In genomic region chr20:57421258-57422220, GRCh38 we compare ENCODE assay signal across 23 cellular contexts. TPM values are rescaled to one million over a fixed set of nuclear protein-coding genes. Genes with fewer than 3 reads are reported as not detected.
DNase-seq lines count a peak whose midpoint lies in the region; ATAC-seq, FAIRE-seq and TF ChIP-seq lines count a peak whose summit lies in the region.
"Had no signal": no experiment of that assay in that cellular context is flagged by ENCODE, and none has a peak within 500 bp of the region (broad histone marks: within the 10 kb centered on the region; RNA-seq: fewer than 3 reads in every experiment).

No MANE protein-coding gene starts in this region.

- no peak overlapping the region for H3K23ac ChIP-seq in H1 (ENCODE audit: insufficient read length)

- no peaks in the 10 kb centered on the region for H3K9me3 Mint-ChIP-seq in stimulated activated memory B cell treated with anti-CD40 and anti-IgM and Interleukin-4, amounts not matched to agents 10 μg/mL and 1 μg/mL and 100 μg/mL, for 72 hours
- H3K9me3 Mint-ChIP-seq: CD8-positive, alpha-beta memory T cell had no signal

- H3K4me1 ChIP-seq in BLaER1 treated with 17β-estradiol and CSF1 and Interleukin-3, amounts not matched to agents 10 nM and 100 nM = peaks cover 59 to 92% (median 84%) of the 10 kb centered on the region in 10 experiments
- H3K4me1 ChIP-seq in H1 (replicated peaks in 1 of 4; ENCODE audit: control insufficient read depth in 3 of 4, insufficient read depth in 4 of 4, low read length in 3 of 4) = peaks cover 0 to 7% (median 5%) of the 10 kb centered on the region in 4 experiments; a peak in 5 of 7 replicates

- no peak overlapping the region; the same call in 1 of the 2 replicates for H4K8ac ChIP-seq in H1 (ENCODE audit: extremely low read depth, insufficient read depth, low read length)

- POLR2A ChIA-PET in H1 (lab: Charles Lee; ENCODE audit: partially characterized antibody) = no interaction called here

- H2BK120ac ChIP-seq in H1 (replicated peaks; ENCODE audit: low read depth, low read length) = no peak overlapping the region

- H3K4me3 Mint-ChIP-seq in stimulated activated memory B cell treated with anti-CD40 and anti-IgM and Interleukin-4, amounts not matched to agents 10 μg/mL and 1 μg/mL and 100 μg/mL, for 72 hours = no peak overlapping the region
- H3K4me3 Mint-ChIP-seq: CD8-positive, alpha-beta memory T cell had no signal

- peaks cover 36% of the 10 kb centered on the region for H3K4me1 Mint-ChIP-seq in stimulated activated memory B cell treated with anti-CD40 and anti-IgM and Interleukin-4, amounts not matched to agents 10 μg/mL and 1 μg/mL and 100 μg/mL, for 72 hours

- no peak overlapping the region for H2BK5ac ChIP-seq in H1 (ENCODE audit: low read depth, low read length)

- CTCF ChIA-PET in H1 (lab: Charles Lee; ENCODE audit: partially characterized antibody) = interaction anchor here (1.1 to 2.5 kb wide), 5 partner anchors 8 to 41 kb away, joined by 3 to 9 read pairs (median 4); no protein-coding TSS in a partner anchor

- H3K23me2 ChIP-seq in H1 (ENCODE audit: low read depth, low read length) = peaks cover 5% of the 10 kb centered on the region; the same call in 1 of the 2 replicates

- no peak overlapping the region for H3K18ac ChIP-seq in H1 (ENCODE audit: extremely low read depth, low read length)

- no peak overlapping the region for H2AK5ac ChIP-seq in H1 (ENCODE audit: low read depth, low read length)

- WGBS in H1 (ENCODE audit: extremely low coverage in 1 of 2, insufficient coverage in 1 of 2, insufficient read length in 1 of 2, insufficient replicate concordance in 2 of 2, low coverage in 1 of 2, low lambda C conversion rate in 2 of 2, missing lambda C conversion rate in 1 of 2), 2 experiments = 92% methylated on average over 26 of the region's 26 CpGs; no CpG with 5 or more reads in 1 of the 2 experiments

- intact Hi-C loops in Right ventricle myocardium inferior (cut with DNase I) (no loop called here), cardiac septum (cut with DNase I) (no loop called here)

- no peaks in the 10 kb centered on the region for H4K20me1 ChIP-seq in BLaER1 treated with 17β-estradiol and CSF1 and Interleukin-3, amounts not matched to agents 10 nM and 100 nM
- no peaks in the 10 kb centered on the region for H4K20me1 ChIP-seq in H1 (replicated peaks in 1 of 2; ENCODE audit: control insufficient read depth in 1 of 2, insufficient read depth in 2 of 2, low read length in 2 of 2)

- peaks cover 3% of the 10 kb centered on the region; the same call in 1 of the 2 replicates for H3K79me1 ChIP-seq in H1 (ENCODE audit: low read depth, low read length)

- H4K91ac ChIP-seq in H1 (replicated peaks; ENCODE audit: insufficient read length, low read length) = no peak overlapping the region

- TF ChIP-seq RAD21 in H1 (IDR thresholded peaks at IDR 0.05 in 1 of 2, conservative IDR thresholded peaks at IDR 0.05 in 1 of 2; ENCODE audit: low read depth in 2 of 2, low read length in 2 of 2) = no peak

- H3K14ac ChIP-seq in H1 (ENCODE audit: insufficient read length) = no peak overlapping the region

- ATAC-seq in Right ventricle myocardium inferior = no peak
- peak; percentile 4 for ATAC-seq in stimulated activated memory B cell treated with anti-CD40 and anti-IgM and Interleukin-4, amounts not matched to agents 10 μg/mL and 1 μg/mL and 100 μg/mL, for 72 hours
- no peak for ATAC-seq in GM21825 (IDR thresholded peaks at IDR 0.05; ENCODE audit: unreplicated experiment)

- no peaks in the 10 kb centered on the region for H3K36me3 ChIP-seq in BLaER1 treated with 17β-estradiol and CSF1 and Interleukin-3, amounts not matched to agents 10 nM and 100 nM
- no peaks in the 10 kb centered on the region for H3K36me3 ChIP-seq in H1 (ENCODE audit: control insufficient read depth in 2 of 4, insufficient read depth in 4 of 4, low read length in 3 of 4)

- no peak overlapping the region for H2BK12ac ChIP-seq in H1 (ENCODE audit: low read depth, low read length)

- 0 out of 2 replicates have a peak overlapping the region, but pooled peaks have one; percentile 3 for H2AFZ ChIP-seq in H1 (ENCODE audit: low read length)

- H3K79me2 ChIP-seq in H1 (ENCODE audit: control insufficient read depth in 1 of 2, insufficient read depth in 2 of 2, low read length in 2 of 2) = no peaks in the 10 kb centered on the region

- TF ChIP-seq EP300 in H1 (IDR thresholded peaks at IDR 0.05; ENCODE audit: borderline replicate concordance in 1 of 2, low read depth in 2 of 2, low read length in 2 of 2) = no peak

- no peaks in the 10 kb centered on the region for H3K9me3 ChIP-seq in BLaER1 treated with 17β-estradiol and CSF1 and Interleukin-3, amounts not matched to agents 10 nM and 100 nM (replicated peaks in 1 of 11)
- H3K9me3 ChIP-seq in H1 (ENCODE audit: insufficient read depth in 2 of 2, low read depth in 1 of 2, low read length in 1 of 2) = no peaks in the 10 kb centered on the region

- H3K27ac Mint-ChIP-seq in stimulated activated memory B cell treated with anti-CD40 and anti-IgM and Interleukin-4, amounts not matched to agents 10 μg/mL and 1 μg/mL and 100 μg/mL, for 72 hours = no peak overlapping the region

- H3K4me3 ChIP-seq in BLaER1 treated with 17β-estradiol and CSF1 and Interleukin-3, amounts not matched to agents 10 nM and 100 nM = no peak overlapping the region
- no peak overlapping the region for H3K4me3 ChIP-seq in H1 (ENCODE audit: extremely low read depth in 1 of 4, insufficient read depth in 2 of 4, low read depth in 3 of 4, low read length in 4 of 4)

- no peak overlapping the region for H2BK20ac ChIP-seq in H1 (ENCODE audit: low read length)

- DNase-seq in Right ventricle myocardium inferior (ENCODE audit: missing footprints) = peak; percentile 57
- DNase-seq in cardiac septum (ENCODE audit: low spot score) = no peak
- DNase-seq in H1 (ENCODE audit: low read depth in 1 of 2, low spot score in 2 of 2) = no peak
- DNase-seq in activated CD4-positive, CD25-positive, alpha-beta regulatory T cell treated with anti-CD3 and anti-CD28 coated beads, Interleukin-2, amount 50 U/mL, for 72 hours = no peak
- DNase-seq: C1 segment of cervical spinal cord; CD8-positive, alpha-beta memory T cell; DMS53; EL; GOT3; KBM-7; NCI-H1105 treated with DMSO at 0.1 percent for 48 hours; NCI-H1694; NCI-H510A; NCI-H748 treated with DMSO at 0.1 percent for 48 hours; NK-92 treated with Interleukin-12 subunit alpha and Interleukin-12 subunit beta, amount 100 ng/mL, for 24 hours; SIG-M5 had no signal

- no peak for TF ChIP-seq CTCF in H1 (IDR thresholded peaks at IDR 0.05; ENCODE audit: control extremely low read depth in 1 of 3, insufficient read depth in 1 of 3, low read depth in 1 of 3, low read length in 3 of 3)

- H3K36me3 Mint-ChIP-seq in stimulated activated memory B cell treated with anti-CD40 and anti-IgM and Interleukin-4, amounts not matched to agents 10 μg/mL and 1 μg/mL and 100 μg/mL, for 72 hours = no peaks in the 10 kb centered on the region
- H3K36me3 Mint-ChIP-seq: CD8-positive, alpha-beta memory T cell had no signal

- no peaks in the 10 kb centered on the region for H3K27me3 ChIP-seq in BLaER1 treated with 17β-estradiol and CSF1 and Interleukin-3, amounts not matched to agents 10 nM and 100 nM
- H3K27me3 ChIP-seq in H1 (replicated peaks in 1 of 4; ENCODE audit: control insufficient read depth in 3 of 4, extremely low read depth in 1 of 4, insufficient read depth in 3 of 4, low read length in 3 of 4) = no peaks in the 10 kb centered on the region

- H3K56ac ChIP-seq in H1 (replicated peaks; ENCODE audit: insufficient read length, low read depth, low read length) = no peak overlapping the region

- no peak overlapping the region for H2BK15ac ChIP-seq in H1 (ENCODE audit: low read length)

- H3K27ac ChIP-seq in BLaER1 treated with 17β-estradiol and CSF1 and Interleukin-3, amounts not matched to agents 10 nM and 100 nM = peak overlapping the region in 9 of 11 experiments; percentile 25 to 100 (median 98); a peak in 17 of 22 replicates
- no peak overlapping the region for H3K27ac ChIP-seq in H1 (ENCODE audit: low read depth, low read length)

- H3K27me3 Mint-ChIP-seq in stimulated activated memory B cell treated with anti-CD40 and anti-IgM and Interleukin-4, amounts not matched to agents 10 μg/mL and 1 μg/mL and 100 μg/mL, for 72 hours = no peaks in the 10 kb centered on the region
- H3K27me3 Mint-ChIP-seq: CD8-positive, alpha-beta memory T cell had no signal

- FAIRE-seq in H1 (lab: Jason Lieb, UNC) = no peak
- FAIRE-seq: A204.1, GM12891, GM18507, RCC 7860 had no signal

- H3K9ac ChIP-seq in BLaER1 treated with 17β-estradiol and CSF1 and Interleukin-3, amounts not matched to agents 10 nM and 100 nM = peak overlapping the region in 9 of 11 experiments; percentile 8 to 88 (median 61); a peak in 16 of 22 replicates
- H3K9ac ChIP-seq in H1 (replicated peaks in 1 of 4; ENCODE audit: extremely low read depth in 1 of 4, low read depth in 3 of 4, low read length in 3 of 4) = no peak overlapping the region

- H3K4me2 ChIP-seq in BLaER1 treated with 17β-estradiol and CSF1 and Interleukin-3, amounts not matched to agents 10 nM and 100 nM = peak overlapping the region; percentile 59 to 96 (median 85)
- no peak overlapping the region for H3K4me2 ChIP-seq in H1 (ENCODE audit: insufficient read depth in 1 of 2, low read depth in 2 of 2, low read length in 2 of 2)

- H3K4ac ChIP-seq in H1 (replicated peaks; ENCODE audit: insufficient read length, low read depth, low read length) = no peak overlapping the region

- no peak overlapping the region for H4K5ac ChIP-seq in H1 (ENCODE audit: insufficient read length, low read depth, low read length)

- TF ChIP-seq POLR2A in H1 (IDR thresholded peaks at IDR 0.05; ENCODE audit: control extremely low read depth in 1 of 2, low read depth in 2 of 2, low read length in 2 of 2) = no peak

TF ChIP-seq in H1, 55 proteins besides CTCF, POLR2A, EP300 and RAD21 (continues in another document):
- no peak for TF ChIP-seq RFX5 (IDR thresholded peaks at IDR 0.05; ENCODE audit: borderline replicate concordance, low read depth, low read length)
- no peak for TF ChIP-seq ATF3 (IDR thresholded peaks at IDR 0.05; ENCODE audit: insufficient read depth, low read depth, low read length)
- TF ChIP-seq SP1 (IDR thresholded peaks at IDR 0.05; ENCODE audit: low read depth, low read length) = no peak

RNA-seq across cellular contexts. Expression of gene RBM38, which starts 30.3 kb away (rescaled TPM):
- total RNA-seq in Right ventricle myocardium inferior = 89.6 TPM
- total RNA-seq in cardiac septum = 63.1 TPM
- total RNA-seq in H1 (2021; fragmentation: NEBNext Ultra II Directional; extraction: Animal tissue kit (Norgen Biotek cat#: 25700)) = 57.7 and 60.1 TPM in 2 replicates
- 109 and 131 TPM in 2 replicates for polyA plus RNA-seq in H1 (2011; rRNA removed)
- 71.9 TPM for polyA plus RNA-seq in H1 (2011; cell fraction: cytosol; rRNA removed)
- polyA plus RNA-seq in H1 (2011; cell fraction: nucleus; rRNA removed) = 75.2 TPM
- 32.3 to 58.0 TPM (median 56.1 TPM) in 4 replicates for polyA plus RNA-seq in H1 (2012, experiment 1 of 2)
- 61.6 TPM for polyA plus RNA-seq in H1 (2012, experiment 2 of 2)
- polyA plus RNA-seq in H1 (2013, experiment 1 of 2) = 53.7 TPM
- polyA plus RNA-seq in H1 (2013, experiment 2 of 2) = 52.7 TPM
- polyA minus RNA-seq in H1 (2011; rRNA and poly(A)+ RNA removed) = 16.3 and 19.0 TPM in 2 replicates
- 49.0 TPM for polyA minus RNA-seq in H1 (2011; cell fraction: cytosol; rRNA and poly(A)+ RNA removed)
- 23.7 TPM for polyA minus RNA-seq in H1 (2011; cell fraction: nucleus; rRNA and poly(A)+ RNA removed)

Comparison
In these comparisons a context has a peak if more than half of its experiments do, and no peak if none do; other contexts are left out.
1. H3K4me2 ChIP-seq: peak in BLaER1 treated with 17β-estradiol and CSF1 and Interleukin-3, amounts not matched to agents 10 nM and 100 nM (11 of 11); none in H1 (0 of 2).
2. H3K9ac ChIP-seq: peak in BLaER1 treated with 17β-estradiol and CSF1 and Interleukin-3, amounts not matched to agents 10 nM and 100 nM (9 of 11); none in H1 (0 of 4).